In the genomic region with DNA sequence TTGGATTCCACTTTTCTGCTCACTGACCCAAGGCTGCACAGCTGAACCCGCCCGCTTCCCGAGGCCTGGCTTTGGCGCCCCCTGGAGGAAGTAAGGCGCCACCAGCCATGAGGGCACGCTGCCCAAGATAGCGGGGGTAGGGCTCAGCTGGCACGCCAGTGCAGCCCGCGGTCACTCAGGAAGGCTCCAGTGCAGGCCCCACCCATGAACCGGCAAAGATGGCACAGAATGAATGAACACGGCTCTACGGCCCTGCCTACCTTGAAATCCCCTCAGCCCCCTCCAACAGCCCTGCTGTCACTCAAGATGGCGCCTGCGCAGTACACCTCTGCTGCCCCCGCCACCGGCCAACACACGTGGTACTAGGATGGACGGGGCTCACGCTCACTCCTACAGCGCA, we compare ENCODE assay signal across 9 cellular contexts. TPM values are rescaled to one million over a fixed set of nuclear protein-coding genes. Genes with fewer than 3 reads are reported as not detected.
DNase-seq lines count a peak whose midpoint lies in the region; ATAC-seq and TF ChIP-seq lines count a peak whose summit lies in the region.
"Had no signal": no experiment of that assay in that cellular context is flagged by ENCODE, and none has a peak within 500 bp of the region (broad histone marks: within the 10 kb centered on the region; RNA-seq: fewer than 3 reads in every experiment).

No MANE protein-coding gene starts in this region.

- H3K4me3 ChIP-seq in upper lobe of right lung: peak overlapping the region; percentile 42

- DNase-seq in activated CD8-positive, alpha-beta memory T cell treated with anti-CD3 and anti-CD28 coated beads, Interleukin-2, amount 10 ng/mL, durations not matched to agents 7 days and 5 days: no peak
- DNase-seq in activated CD8-positive, alpha-beta memory T cell treated with anti-CD3 and anti-CD28 coated beads, Interleukin-2, amount 50 U/mL, for 4 hours: no peak
- DNase-seq in medulla oblongata (ENCODE audit: extremely low spot score) (peak; percentile 87), upper lobe of right lung (peak; percentile 82), AG08396 (ENCODE audit: low spot score) (no peak), DMS53 treated with DMSO at 0.1 percent for 48 hours (lab: John Stamatoyannopoulos, UW; ENCODE audit: unreplicated experiment) (no peak)

- H3K27me3 ChIP-seq in upper lobe of right lung: no peaks in the 10 kb centered on the region

- peak; percentile 27 for ATAC-seq in activated CD8-positive, alpha-beta memory T cell treated with anti-CD3 and anti-CD28 coated beads, Interleukin-2, amount 10 ng/mL, durations not matched to agents 7 days and 5 days
- peak; percentile 15 for ATAC-seq in upper lobe of right lung
- ATAC-seq in GM21576 (IDR thresholded peaks at IDR 0.05; ENCODE audit: unreplicated experiment): no peak

- peaks cover 8% of the 10 kb centered on the region for H3K36me3 Mint-ChIP-seq in activated CD8-positive, alpha-beta memory T cell treated with anti-CD3 and anti-CD28 coated beads, Interleukin-2, amount 10 ng/mL, durations not matched to agents 7 days and 5 days
- peaks cover 8% of the 10 kb centered on the region for H3K36me3 Mint-ChIP-seq in dendritic cell treated with granulocyte-macrophage colony-stimulating factor and Interleukin-4, amounts not matched to agents 40 ng/mL and 50 ng/mL, for 4 days (ENCODE audit: low read depth)

- no peaks in the 10 kb centered on the region for H3K9me3 ChIP-seq in upper lobe of right lung

- peak overlapping the region; percentile 1 for H3K27ac ChIP-seq in upper lobe of right lung

- no peaks in the 10 kb centered on the region for H3K36me3 ChIP-seq in upper lobe of right lung

- H3K4me1 Mint-ChIP-seq in activated CD8-positive, alpha-beta memory T cell treated with anti-CD3 and anti-CD28 coated beads, Interleukin-2, amount 10 ng/mL, durations not matched to agents 7 days and 5 days: peaks cover 2% of the 10 kb centered on the region
- peaks cover 11% of the 10 kb centered on the region for H3K4me1 Mint-ChIP-seq in dendritic cell treated with granulocyte-macrophage colony-stimulating factor and Interleukin-4, amounts not matched to agents 40 ng/mL and 50 ng/mL, for 4 days (ENCODE audit: low read depth)

- H3K4me1 ChIP-seq in upper lobe of right lung: no peaks in the 10 kb centered on the region

- intact Hi-C loops in dendritic cell treated with granulocyte-macrophage colony-stimulating factor and Interleukin-4, amounts not matched to agents 40 ng/mL and 50 ng/mL, for 4 days (cut with micrococcal nuclease): no loop called here
- intact Hi-C loops in upper lobe of right lung (cut with DNase I): no loop called here

- H3K27ac Mint-ChIP-seq in activated CD8-positive, alpha-beta memory T cell treated with anti-CD3 and anti-CD28 coated beads, Interleukin-2, amount 10 ng/mL, durations not matched to agents 7 days and 5 days: no peak overlapping the region
- peak overlapping the region; percentile 69 for H3K27ac Mint-ChIP-seq in dendritic cell treated with granulocyte-macrophage colony-stimulating factor and Interleukin-4, amounts not matched to agents 40 ng/mL and 50 ng/mL, for 4 days

- CTCF ChIA-PET in activated CD8-positive, alpha-beta memory T cell treated with anti-CD3 and anti-CD28 coated beads, Interleukin-2, amount 10 ng/mL, durations not matched to agents 7 days and 5 days (lab: Charles Lee): no interaction called here

- H3K4me3 Mint-ChIP-seq in activated CD8-positive, alpha-beta memory T cell treated with anti-CD3 and anti-CD28 coated beads, Interleukin-2, amount 10 ng/mL, durations not matched to agents 7 days and 5 days: no peak overlapping the region
- H3K4me3 Mint-ChIP-seq in dendritic cell treated with granulocyte-macrophage colony-stimulating factor and Interleukin-4, amounts not matched to agents 40 ng/mL and 50 ng/mL, for 4 days: peak overlapping the region; percentile 65

- peaks cover 5% of the 10 kb centered on the region for H3K27me3 Mint-ChIP-seq in activated CD8-positive, alpha-beta memory T cell treated with anti-CD3 and anti-CD28 coated beads, Interleukin-2, amount 10 ng/mL, durations not matched to agents 7 days and 5 days
- H3K27me3 Mint-ChIP-seq in dendritic cell treated with granulocyte-macrophage colony-stimulating factor and Interleukin-4, amounts not matched to agents 40 ng/mL and 50 ng/mL, for 4 days: peaks cover 25% of the 10 kb centered on the region

- H3K9me3 Mint-ChIP-seq in activated CD8-positive, alpha-beta memory T cell treated with anti-CD3 and anti-CD28 coated beads, Interleukin-2, amount 10 ng/mL, durations not matched to agents 7 days and 5 days (ENCODE audit: low read depth): peaks cover 33% of the 10 kb centered on the region
- H3K9me3 Mint-ChIP-seq in dendritic cell treated with granulocyte-macrophage colony-stimulating factor and Interleukin-4, amounts not matched to agents 40 ng/mL and 50 ng/mL, for 4 days: peaks cover 74% of the 10 kb centered on the region

- peak; percentile 42 for TF ChIP-seq CTCF in upper lobe of right lung (IDR thresholded peaks at IDR 0.05)

RNA-seq across cellular contexts. Expression of a gene that starts 3.0 kb away (rescaled TPM):
- not detected for total RNA-seq in activated CD8-positive, alpha-beta memory T cell treated with anti-CD3 and anti-CD28 coated beads, Interleukin-2, amount 10 ng/mL, durations not matched to agents 7 days and 5 days
- 5.7 TPM for total RNA-seq in upper lobe of right lung

RNA-seq across cellular contexts. Expression of a gene that starts 3.0 kb away (rescaled TPM):
- total RNA-seq in activated CD8-positive, alpha-beta memory T cell treated with anti-CD3 and anti-CD28 coated beads, Interleukin-2, amount 10 ng/mL, durations not matched to agents 7 days and 5 days: not detected
- not detected for total RNA-seq in upper lobe of right lung
- total RNA-seq: mononuclear cell had no signal

Comparison
In these comparisons a context has a peak if more than half of its experiments do, and no peak if none do; other contexts are left out.
1. DNase-seq: peak in medulla oblongata (single experiment) and upper lobe of right lung (single experiment); none in activated CD8-positive, alpha-beta memory T cell treated with anti-CD3 and anti-CD28 coated beads, Interleukin-2, amount 10 ng/mL, durations not matched to agents 7 days and 5 days (single experiment), activated CD8-positive, alpha-beta memory T cell treated with anti-CD3 and anti-CD28 coated beads, Interleukin-2, amount 50 U/mL, for 4 hours (single experiment), AG08396 (single experiment) and DMS53 treated with DMSO at 0.1 percent for 48 hours (single experiment).